Comparison of ENCODE assay signal across 8 cellular contexts in genomic region chr1:41728403-41729202, GRCh38.
DNase-seq lines count a peak whose midpoint lies in the region; ATAC-seq, FAIRE-seq and TF ChIP-seq lines count a peak whose summit lies in the region.
"Had no signal": no experiment of that assay in that cellular context is flagged by ENCODE, and none has a peak within 500 bp of the region (broad histone marks: within the 10 kb centered on the region; RNA-seq: fewer than 3 reads in every experiment).

No MANE protein-coding gene starts in this region.

- TF ChIP-seq EP300 in GM12878 (IDR thresholded peaks at IDR 0.05; ENCODE audit: borderline replicate concordance in 1 of 2, control insufficient read depth in 1 of 2, low read depth in 2 of 2, low read length in 2 of 2), result peak; percentile 97

- H3K4me3 ChIP-seq in GM12878 (no peak overlapping the region), kidney (ENCODE audit: low read length in 2 of 2) (no peak overlapping the region)

- H3K4me1 ChIP-seq in GM12878 (ENCODE audit: control insufficient read depth, insufficient read depth, low read length) (peaks cover 56% of the 10 kb centered on the region), kidney (ENCODE audit: control insufficient read depth in 1 of 2, insufficient read depth in 1 of 2, low read depth in 1 of 2, low read length in 2 of 2) (peaks cover 5 to 25% of the 10 kb centered on the region in 2 donors)

- peak; percentile 23; the same call in 1 of the 2 replicates for TF ChIP-seq RAD21 in GM12878 (IDR thresholded peaks at IDR 0.05; ENCODE audit: insufficient read depth, low read depth, low read length)

- H3K27me3 ChIP-seq in GM12878 (replicated peaks in 1 of 2; ENCODE audit: control insufficient read depth in 2 of 2, insufficient read depth in 2 of 2, low read length in 1 of 2), result no peaks in the 10 kb centered on the region

- peak overlapping the region; percentile 93 for H3K27ac ChIP-seq in GM12878 (ENCODE audit: control insufficient read depth, insufficient read depth)
- H3K27ac ChIP-seq in kidney (ENCODE audit: low read depth in 2 of 2, low read length in 2 of 2), result no peak overlapping the region

- H4K20me1 ChIP-seq in GM12878 (ENCODE audit: control insufficient read depth, insufficient read depth), result no peaks in the 10 kb centered on the region

- in situ Hi-C loops in GM12878 (cut with MboI), result no loop called here
- in situ Hi-C loops in ACHN (cut with HindIII; ENCODE audit: low pct_ligation_motif_present, low pct_unique_long_range_greater_than_20kb, low sequenced_read_pairs), result no loop called here

- POLR2A ChIA-PET in GM12878 (lab: Charles Lee), result interaction anchor here (0.6 to 4.7 kb wide), 17 partner anchors 9 to 88 kb away, joined by 3 to 67 read pairs (median 5); no protein-coding TSS in a partner anchor

- RAD21 ChIA-PET in GM12878 (lab: Charles Lee; ENCODE audit: unreplicated experiment), result interaction anchor here (0.7 to 14.9 kb wide), 17 partner anchors 10 to 305 kb away, joined by 3 to 262 read pairs (median 18); no protein-coding TSS in a partner anchor

- TF ChIP-seq POLR2A in GM12878 (IDR thresholded peaks at IDR 0.05; ENCODE audit: low read depth, low read length), result no peak

- FAIRE-seq in GM12878 (lab: Jason Lieb, UNC), result peak; percentile 95
- FAIRE-seq in kidney (lab: Jason Lieb, UNC), result no peak

- SMC1A ChIA-PET in GM12878 (lab: Charles Lee; ENCODE audit: uncharacterized antibody, unreplicated experiment), result interaction anchor here (0.5 to 8.1 kb wide), 22 partner anchors 10 to 227 kb away, joined by 3 to 93 read pairs (median 6); no protein-coding TSS in a partner anchor

- H3K9me3 ChIP-seq in GM12878 (replicated peaks; ENCODE audit: control insufficient read depth, insufficient read depth, low read length) (no peaks in the 10 kb centered on the region; the same call in 2 of the 3 replicates), kidney (ENCODE audit: control insufficient read depth in 1 of 2, low read length in 2 of 2) (no peaks in the 10 kb centered on the region)

- intact Hi-C loops in GM12878 (cut with micrococcal nuclease; ENCODE audit: unreplicated experiment) (loop anchor here (1.0 to 10.0 kb wide), 5 partner anchors 11 to 306 kb away; no protein-coding TSS in a partner anchor), kidney (cut with DNase I) (no loop called here)

- H3K79me2 ChIP-seq in GM12878 (ENCODE audit: control insufficient read depth, insufficient read depth, low read length), result no peaks in the 10 kb centered on the region; the same call in 1 of the 2 replicates

- peak; percentile 85 for ATAC-seq in GM18868 (IDR thresholded peaks at IDR 0.05; ENCODE audit: unreplicated experiment)
- ATAC-seq in HG02571 (IDR thresholded peaks at IDR 0.05; ENCODE audit: unreplicated experiment), result peak; percentile 82
- peak; percentile 87 for ATAC-seq in GM12878

- WGBS in GM12878 (ENCODE audit: insufficient coverage, insufficient replicate concordance, low lambda C conversion rate, missing lambda C conversion rate), result 2% methylated on average over 12 of the region's 12 CpGs

- TF ChIP-seq CTCF in GM12878 (IDR thresholded peaks at IDR 0.05 in 2 of 3, conservative IDR thresholded peaks at IDR 0.05 in 1 of 3; ENCODE audit: control insufficient read depth in 2 of 3, extremely low read depth in 1 of 3, insufficient read depth in 1 of 3, low read depth in 3 of 3, low read length in 3 of 3) (no peak), kidney (IDR thresholded peaks at IDR 0.05; ENCODE audit: borderline replicate concordance, extremely low read depth, insufficient read depth) (no peak)

- H3K36me3 ChIP-seq in GM12878 (ENCODE audit: control insufficient read depth in 2 of 2, insufficient read depth in 2 of 2, low read length in 1 of 2) (no peaks in the 10 kb centered on the region), kidney (ENCODE audit: control insufficient read depth in 1 of 2, insufficient read depth in 2 of 2, low read length in 2 of 2) (no peaks in the 10 kb centered on the region)

- BruUV-seq in GM12878 (replicated peaks; lab: Mats Ljungman, UMichigan), result no TSS peak

- CTCF ChIA-PET in GM12878 (lab: Yijun Ruan, JAX), result interaction anchor here (0.8 to 5.1 kb wide), 13 partner anchors 10 to 154 kb away, joined by 3 to 31 read pairs (median 6); no protein-coding TSS in a partner anchor

- H2AFZ ChIP-seq in GM12878 (ENCODE audit: control insufficient read depth, low read depth, low read length), result peak overlapping the region; percentile 18; the same call in 1 of the 2 replicates

- DNase-seq in NCI-H524 (lab: John Stamatoyannopoulos, UW) (peak; percentile 72 to 87), GM12878 (ENCODE audit: low read depth, low spot score) (peak; percentile 100), ACHN (no peak), kidney (no peak)
- DNase-seq in stimulated activated CD4-positive, alpha-beta T cell treated with anti-CD3 and anti-CD28 coated beads, TNF-alpha, amount 100 ng/mL, for 24 hours (ENCODE audit: low read depth in 3 of 3), result peak in 2 of 3 experiments; percentile 23 to 78
- DNase-seq: left cardiac atrium had no signal

- peak overlapping the region; percentile 98 for H3K4me2 ChIP-seq in GM12878 (ENCODE audit: control insufficient read depth, insufficient read depth)

- H3K9ac ChIP-seq in GM12878 (ENCODE audit: control insufficient read depth, insufficient read depth, low read length) (peak overlapping the region; percentile 77), kidney (ENCODE audit: low read length in 2 of 2) (no peak overlapping the region)

TF ChIP-seq in GM12878, 131 proteins besides CTCF, POLR2A, EP300 and RAD21 (continues in another document):
- no peak for TF ChIP-seq ZBTB11 (CRISPR knock-in tag; IDR thresholded peaks at IDR 0.05)
- TF ChIP-seq KAT2A (conservative IDR thresholded peaks at IDR 0.05; ENCODE audit: control insufficient read depth, low read depth, low read length), result no peak
- TF ChIP-seq MXI1 (IDR thresholded peaks at IDR 0.05; ENCODE audit: low read depth, low read length), result peak; percentile 98
- peak; percentile 96 for TF ChIP-seq MTA2 (IDR thresholded peaks at IDR 0.05; ENCODE audit: low read depth)
- peak; percentile 90 for TF ChIP-seq SP1 (IDR thresholded peaks at IDR 0.05; ENCODE audit: low read depth, low read length)
- peak; percentile 66; the same call in 1 of the 2 replicates for TF ChIP-seq BMI1 (IDR thresholded peaks at IDR 0.05; ENCODE audit: borderline replicate concordance)
- TF ChIP-seq MEF2B (IDR thresholded peaks at IDR 0.05; ENCODE audit: partially characterized antibody, poor library complexity, severe bottlenecking), result peak; percentile 95
- peak; percentile 97 for TF ChIP-seq TCF3 (IDR thresholded peaks at IDR 0.05; ENCODE audit: borderline replicate concordance, insufficient read depth, low read depth, low read length)
- peak; percentile 74 for TF ChIP-seq ZNF24 (IDR thresholded peaks at IDR 0.05)
- TF ChIP-seq ATF3 (IDR thresholded peaks at IDR 0.05; ENCODE audit: borderline replicate concordance, extremely low read depth, low read depth, low read length), result peak; percentile 62; the same call in 1 of the 2 replicates
- TF ChIP-seq NR2C2 (IDR thresholded peaks at IDR 0.05; ENCODE audit: borderline replicate concordance, control insufficient read depth, insufficient read length, low read depth), result no peak

Comparison
In these comparisons a context has a peak if more than half of its experiments do, and no peak if none do; other contexts are left out.
1. DNase-seq: peak in NCI-H524 (2 of 2), GM12878 (single experiment) and stimulated activated CD4-positive, alpha-beta T cell treated with anti-CD3 and anti-CD28 coated beads, TNF-alpha, amount 100 ng/mL, for 24 hours (2 of 3); none in ACHN (single experiment) and kidney (single experiment).
2. Peak in every context shown above with its lines, with median percentiles within 50 percentile points of each other: ATAC-seq.